8 cellular contexts compared by ENCODE assay signal in the genomic region with DNA sequence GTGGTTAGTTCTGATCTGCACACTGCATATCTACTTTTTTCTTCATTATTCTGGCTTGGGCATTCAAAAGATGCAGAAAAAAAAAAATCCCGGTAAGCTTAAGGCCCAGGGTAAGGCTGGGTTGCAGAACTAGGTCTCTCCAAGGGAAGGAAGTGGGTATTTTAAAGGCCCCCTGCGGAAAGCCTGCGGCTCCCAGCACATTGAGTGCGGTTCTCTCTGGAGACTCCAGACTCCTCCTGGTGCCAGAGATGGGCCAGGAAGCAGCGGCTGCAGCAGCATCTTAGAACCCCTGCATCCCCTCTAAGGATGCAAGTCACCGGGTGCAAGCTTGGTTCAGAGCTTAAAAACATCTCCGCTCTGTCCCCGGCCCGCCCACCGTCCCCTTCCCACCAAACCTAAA. TPM values are rescaled to one million over a fixed set of nuclear protein-coding genes. Genes with fewer than 3 reads are reported as not detected.
DNase-seq lines count a peak whose midpoint lies in the region; ATAC-seq and TF ChIP-seq lines count a peak whose summit lies in the region.

No MANE protein-coding gene starts in this region.

- ATAC-seq in GM21423 (IDR thresholded peaks at IDR 0.05; ENCODE audit: unreplicated experiment): no peak
- no peak for ATAC-seq in GM19351 (IDR thresholded peaks at IDR 0.05; ENCODE audit: unreplicated experiment)
- no peak for ATAC-seq in GM21825 (IDR thresholded peaks at IDR 0.05; ENCODE audit: unreplicated experiment)

- H3K4me1 ChIP-seq in CD8-positive, alpha-beta memory T cell (ENCODE audit: insufficient read depth, low read length): no peaks in the 10 kb centered on the region

- H3K9me3 ChIP-seq in CD8-positive, alpha-beta memory T cell (ENCODE audit: low read length): no peaks in the 10 kb centered on the region

- peak overlapping the region in 2 of 8 donors; percentile 12 to 18 for H3K27ac Mint-ChIP-seq in CD8-positive, alpha-beta memory T cell
- H3K27ac Mint-ChIP-seq in neural crest cell (ENCODE audit: unreplicated experiment): no peak overlapping the region

- TF ChIP-seq CTCF in epithelial cell of esophagus (IDR thresholded peaks at IDR 0.05; ENCODE audit: insufficient read depth, low read depth, low read length, missing control alignments) (no peak), neural crest cell (conservative IDR thresholded peaks at IDR 0.05) (no peak)

- H3K27me3 Mint-ChIP-seq in CD8-positive, alpha-beta memory T cell: peaks cover 27 to 53% of the 10 kb centered on the region in 2 donors
- peaks cover 25% of the 10 kb centered on the region for H3K27me3 Mint-ChIP-seq in neural crest cell (ENCODE audit: low read depth)

- POLR2A ChIA-PET in CD8-positive, alpha-beta memory T cell (lab: Charles Lee): interaction anchor here (0.6 kb wide), 1 partner anchor 238 kb away, joined by 3 read pairs; the partner anchor contains the start of gene MYL12B

- CTCF ChIA-PET in CD8-positive, alpha-beta memory T cell (lab: Charles Lee): interaction anchor here (1.3 to 1.9 kb wide), 5 partner anchors 17 to 166 kb away, joined by 3 to 6 read pairs (median 4); no protein-coding TSS in a partner anchor

- no peaks in the 10 kb centered on the region for H3K36me3 Mint-ChIP-seq in CD8-positive, alpha-beta memory T cell
- no peaks in the 10 kb centered on the region for H3K36me3 Mint-ChIP-seq in neural crest cell (ENCODE audit: low read depth)

- DNase-seq in CD8-positive, alpha-beta memory T cell: no peak
- DNase-seq in NCI-H2196 (lab: John Stamatoyannopoulos, UW; ENCODE audit: unreplicated experiment): peak; percentile 67
- DNase-seq in epithelial cell of esophagus (ENCODE audit: low read depth): no peak
- DNase-seq in neural crest cell (ENCODE audit: low read depth, low spot score): no peak
- DNase-seq in NOMO-1 treated with dmso at 0.1 percent for 144 hours (lab: John Stamatoyannopoulos, UW; ENCODE audit: unreplicated experiment): no peak

- no peaks in the 10 kb centered on the region for H3K9me3 Mint-ChIP-seq in CD8-positive, alpha-beta memory T cell
- H3K9me3 Mint-ChIP-seq in neural crest cell: no peaks in the 10 kb centered on the region

- H3K4me3 Mint-ChIP-seq in CD8-positive, alpha-beta memory T cell: peak overlapping the region; percentile 15 to 86 (median 69)
- H3K4me3 Mint-ChIP-seq in neural crest cell: peak overlapping the region; percentile 85

- peaks cover 14 to 23% (median 16%) of the 10 kb centered on the region in 3 donors for H3K4me1 Mint-ChIP-seq in CD8-positive, alpha-beta memory T cell
- peaks cover 20% of the 10 kb centered on the region for H3K4me1 Mint-ChIP-seq in neural crest cell

- H3K27me3 ChIP-seq in CD8-positive, alpha-beta memory T cell (ENCODE audit: insufficient read depth, low read length, poor library complexity, severe bottlenecking): peaks cover 10% of the 10 kb centered on the region

- no peak overlapping the region for H3K27ac ChIP-seq in CD8-positive, alpha-beta memory T cell (ENCODE audit: low read depth, low read length)

- H3K36me3 ChIP-seq in CD8-positive, alpha-beta memory T cell (ENCODE audit: insufficient read depth, low read length): no peaks in the 10 kb centered on the region

- no peak overlapping the region for H3K4me3 ChIP-seq in CD8-positive, alpha-beta memory T cell (ENCODE audit: low read length)
- peak overlapping the region; percentile 23 for H3K4me3 ChIP-seq in epithelial cell of esophagus (ENCODE audit: low read length)

RNA-seq across cellular contexts. Expression of gene TGIF1, which starts 49.5 kb away (rescaled TPM):
- 10 to 100 TPM; 36.9 to 38.3 TPM for total RNA-seq in CD8-positive, alpha-beta memory T cell
- 77.0 TPM for polyA plus RNA-seq in CD8-positive, alpha-beta memory T cell
- 49.1 and 57.9 TPM in 2 replicates for total RNA-seq in neural crest cell
